12 cellular contexts compared by ENCODE assay signal in the genomic region with DNA sequence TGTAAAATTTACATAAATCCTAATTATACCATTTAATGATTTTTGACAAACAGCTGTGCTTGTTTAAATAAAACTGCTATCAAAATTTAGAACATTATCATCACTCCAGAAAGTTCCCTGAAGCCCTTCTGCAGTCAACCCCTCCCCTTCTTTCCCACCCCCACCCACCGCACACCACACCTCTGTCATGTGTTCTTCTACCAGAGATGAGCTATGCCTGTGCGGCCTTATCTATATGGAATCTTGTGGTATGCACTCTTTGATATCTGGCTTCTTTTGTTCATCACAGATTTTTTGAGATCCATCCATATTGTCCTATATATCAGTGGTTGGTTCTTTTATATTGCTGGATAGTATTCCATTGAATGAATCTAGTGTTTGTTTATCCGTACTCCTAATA. TPM values are rescaled to one million over a fixed set of nuclear protein-coding genes. Genes with fewer than 3 reads are reported as not detected.
DNase-seq lines count a peak whose midpoint lies in the region; ATAC-seq and TF ChIP-seq lines count a peak whose summit lies in the region.
"Had no signal": no experiment of that assay in that cellular context is flagged by ENCODE, and none has a peak within 500 bp of the region (broad histone marks: within the 10 kb centered on the region; RNA-seq: fewer than 3 reads in every experiment).

No MANE protein-coding gene starts in this region.

- no peaks in the 10 kb centered on the region for H3K9me3 Mint-ChIP-seq in activated CD4-positive, alpha-beta T cell treated with anti-CD3 and anti-CD28 coated beads for 36 hours (ENCODE audit: low read depth)
- H3K9me3 Mint-ChIP-seq in activated CD4-positive, alpha-beta T cell treated with anti-CD3 and anti-CD28 coated beads, Interleukin-2, amount 10 ng/mL, durations not matched to agents 24 days and 14 days = no peaks in the 10 kb centered on the region
- no peaks in the 10 kb centered on the region for H3K9me3 Mint-ChIP-seq in stimulated activated naive CD8-positive, alpha-beta T cell treated with anti-CD3 and anti-CD28 coated beads, Interleukin-15, Interleukin-2, amounts not matched to agents 100 ng/mL and 50 ng/mL, for 24 hours

- peak overlapping the region; percentile 80 for H3K4me2 ChIP-seq in hepatocyte

- no peak for TF ChIP-seq CTCF in hepatocyte (IDR thresholded peaks at IDR 0.05; ENCODE audit: poor library complexity)
- no peak for TF ChIP-seq CTCF in ascending aorta (IDR thresholded peaks at IDR 0.05)

- H3K36me3 ChIP-seq in hepatocyte (replicated peaks; ENCODE audit: insufficient read depth, low read depth) (no peaks in the 10 kb centered on the region), ascending aorta (peaks cover 0 to 9% of the 10 kb centered on the region in 2 donors)
- H3K36me3 ChIP-seq: cardiac muscle cell had no signal

- peak overlapping the region; percentile 45 for H3K27ac ChIP-seq in hepatocyte
- H3K27ac ChIP-seq in ascending aorta = peak overlapping the region in 1 of 2 donors; percentile 76
- H3K27ac ChIP-seq: cardiac muscle cell had no signal

- no peaks in the 10 kb centered on the region for H3K9me3 ChIP-seq in hepatocyte (ENCODE audit: low read depth)
- no peaks in the 10 kb centered on the region for H3K9me3 ChIP-seq in ascending aorta
- H3K9me3 ChIP-seq: tibial nerve had no signal

- DNase-seq in activated CD4-positive, alpha-beta T cell treated with anti-CD3 and anti-CD28 coated beads for 36 hours = peak; percentile 61
- DNase-seq in activated CD4-positive, alpha-beta T cell treated with anti-CD3 and anti-CD28 coated beads for 1 hour = no peak
- DNase-seq in activated CD4-positive, alpha-beta T cell treated with anti-CD3 and anti-CD28 coated beads, Interleukin-2, amount 10 ng/mL, durations not matched to agents 24 days and 14 days = peak; percentile 76
- no peak for DNase-seq in hepatocyte (ENCODE audit: low spot score)
- DNase-seq in germinal center (ENCODE audit: low spot score) = no peak
- DNase-seq in ascending aorta (ENCODE audit: low spot score in 2 of 2) = no peak
- DNase-seq: GF-D8, NCI-H1436 treated with DMSO at 0.1 percent for 48 hours had no signal

- CTCF ChIA-PET in activated CD4-positive, alpha-beta T cell treated with anti-CD3 and anti-CD28 coated beads for 36 hours (lab: Charles Lee) = interaction anchor here (0.7 to 1.9 kb wide), 6 partner anchors 17 to 256 kb away, joined by 3 to 11 read pairs (median 4); no protein-coding TSS in a partner anchor

- WGBS in hepatocyte (ENCODE audit: low lambda C conversion rate, missing lambda C conversion rate) = 63% methylated on average over 3 of the region's 3 CpGs

- H3K4me3 Mint-ChIP-seq in activated CD4-positive, alpha-beta T cell treated with anti-CD3 and anti-CD28 coated beads for 36 hours = peak overlapping the region; percentile 56
- peak overlapping the region; percentile 71 for H3K4me3 Mint-ChIP-seq in activated CD4-positive, alpha-beta T cell treated with anti-CD3 and anti-CD28 coated beads, Interleukin-2, amount 10 ng/mL, durations not matched to agents 24 days and 14 days
- H3K4me3 Mint-ChIP-seq in stimulated activated naive CD8-positive, alpha-beta T cell treated with anti-CD3 and anti-CD28 coated beads, Interleukin-15, Interleukin-2, amounts not matched to agents 100 ng/mL and 50 ng/mL, for 24 hours = peak overlapping the region; percentile 64

- peak; percentile 39 for ATAC-seq in activated CD4-positive, alpha-beta T cell treated with anti-CD3 and anti-CD28 coated beads for 36 hours
- ATAC-seq in GM21529 (IDR thresholded peaks at IDR 0.05; ENCODE audit: unreplicated experiment) = no peak

- H3K36me3 Mint-ChIP-seq in activated CD4-positive, alpha-beta T cell treated with anti-CD3 and anti-CD28 coated beads for 36 hours (ENCODE audit: low read depth) = peaks cover 54% of the 10 kb centered on the region
- peaks cover 41% of the 10 kb centered on the region for H3K36me3 Mint-ChIP-seq in activated CD4-positive, alpha-beta T cell treated with anti-CD3 and anti-CD28 coated beads, Interleukin-2, amount 10 ng/mL, durations not matched to agents 24 days and 14 days (ENCODE audit: low read depth)
- peaks cover 27% of the 10 kb centered on the region for H3K36me3 Mint-ChIP-seq in stimulated activated naive CD8-positive, alpha-beta T cell treated with anti-CD3 and anti-CD28 coated beads, Interleukin-15, Interleukin-2, amounts not matched to agents 100 ng/mL and 50 ng/mL, for 24 hours (ENCODE audit: low read depth)

- POLR2A ChIA-PET in activated CD4-positive, alpha-beta T cell treated with anti-CD3 and anti-CD28 coated beads for 36 hours (lab: Charles Lee) = interaction anchor here (1.5 to 1.7 kb wide), 2 partner anchors 44 to 256 kb away, joined by 4 to 5 read pairs; no protein-coding TSS in a partner anchor

- H3K27ac Mint-ChIP-seq in activated CD4-positive, alpha-beta T cell treated with anti-CD3 and anti-CD28 coated beads for 36 hours = peak overlapping the region; percentile 86
- peak overlapping the region; percentile 93 for H3K27ac Mint-ChIP-seq in activated CD4-positive, alpha-beta T cell treated with anti-CD3 and anti-CD28 coated beads, Interleukin-2, amount 10 ng/mL, durations not matched to agents 24 days and 14 days
- no peak overlapping the region for H3K27ac Mint-ChIP-seq in stimulated activated naive CD8-positive, alpha-beta T cell treated with anti-CD3 and anti-CD28 coated beads, Interleukin-15, Interleukin-2, amounts not matched to agents 100 ng/mL and 50 ng/mL, for 24 hours

- H4K20me1 ChIP-seq in hepatocyte (ENCODE audit: insufficient read depth, poor library complexity, severe bottlenecking) = peaks cover 99% of the 10 kb centered on the region

- H3K27me3 ChIP-seq in hepatocyte (no peaks in the 10 kb centered on the region), ascending aorta (no peaks in the 10 kb centered on the region)
- H3K27me3 ChIP-seq: cardiac muscle cell, tibial nerve had no signal

- H3K27me3 Mint-ChIP-seq in activated CD4-positive, alpha-beta T cell treated with anti-CD3 and anti-CD28 coated beads for 36 hours = no peaks in the 10 kb centered on the region
- H3K27me3 Mint-ChIP-seq in activated CD4-positive, alpha-beta T cell treated with anti-CD3 and anti-CD28 coated beads, Interleukin-2, amount 10 ng/mL, durations not matched to agents 24 days and 14 days = no peaks in the 10 kb centered on the region
- no peaks in the 10 kb centered on the region for H3K27me3 Mint-ChIP-seq in stimulated activated naive CD8-positive, alpha-beta T cell treated with anti-CD3 and anti-CD28 coated beads, Interleukin-15, Interleukin-2, amounts not matched to agents 100 ng/mL and 50 ng/mL, for 24 hours

- no peak overlapping the region for H3K4me3 ChIP-seq in hepatocyte
- peak overlapping the region in 1 of 2 donors; percentile 46 for H3K4me3 ChIP-seq in ascending aorta
- H3K4me3 ChIP-seq: cardiac muscle cell, tibial nerve had no signal

- H3K9me2 ChIP-seq in hepatocyte (replicated peaks; ENCODE audit: insufficient read depth) = no peaks in the 10 kb centered on the region

- H2AFZ ChIP-seq in hepatocyte = no peak overlapping the region

- peaks cover 82% of the 10 kb centered on the region for H3K4me1 ChIP-seq in hepatocyte (ENCODE audit: insufficient read depth)
- H3K4me1 ChIP-seq in ascending aorta = peaks cover 6 to 65% of the 10 kb centered on the region in 2 donors

- peaks cover 100% of the 10 kb centered on the region for H3K79me2 ChIP-seq in hepatocyte

- intact Hi-C loops in activated CD4-positive, alpha-beta T cell treated with anti-CD3 and anti-CD28 coated beads for 36 hours (cut with DNase I, micrococcal nuclease) = loop anchor here (1.0 to 10.0 kb wide), 7 partner anchors 44 to 559 kb away; no protein-coding TSS in a partner anchor
- intact Hi-C loops in activated CD4-positive, alpha-beta T cell treated with anti-CD3 and anti-CD28 coated beads, Interleukin-2, amount 10 ng/mL, durations not matched to agents 24 days and 14 days (cut with micrococcal nuclease) = loop anchor here (1.0 to 10.0 kb wide), 7 partner anchors 8 to 629 kb away; a partner anchor contains a TSS
- intact Hi-C loops in ascending aorta (cut with DNase I) = loop anchor here (10.0 kb wide), 2 partner anchors 139 to 629 kb away; a partner anchor contains a TSS

- H3K4me1 Mint-ChIP-seq in activated CD4-positive, alpha-beta T cell treated with anti-CD3 and anti-CD28 coated beads for 36 hours = peaks cover 79% of the 10 kb centered on the region
- H3K4me1 Mint-ChIP-seq in activated CD4-positive, alpha-beta T cell treated with anti-CD3 and anti-CD28 coated beads, Interleukin-2, amount 10 ng/mL, durations not matched to agents 24 days and 14 days = peaks cover 65% of the 10 kb centered on the region
- peaks cover 85% of the 10 kb centered on the region for H3K4me1 Mint-ChIP-seq in stimulated activated naive CD8-positive, alpha-beta T cell treated with anti-CD3 and anti-CD28 coated beads, Interleukin-15, Interleukin-2, amounts not matched to agents 100 ng/mL and 50 ng/mL, for 24 hours (ENCODE audit: low read depth)

RNA-seq across cellular contexts. Expression of a gene that starts 7.2 kb away (rescaled TPM):
- total RNA-seq in activated CD4-positive, alpha-beta T cell treated with anti-CD3 and anti-CD28 coated beads for 36 hours = 10 to 100 TPM in 1 of 2 experiments, 1 to 10 TPM in 1; 9.2 to 10.6 TPM
- 18.3 and 18.5 TPM in 2 replicates for total RNA-seq in activated CD4-positive, alpha-beta T cell treated with anti-CD3 and anti-CD28 coated beads, Interleukin-2, amount 10 ng/mL, durations not matched to agents 24 days and 14 days
- total RNA-seq in hepatocyte = 69.4 and 76.0 TPM in 2 replicates
- 85.7 and 86.5 TPM in 2 replicates for polyA plus RNA-seq in hepatocyte
- 36.1 TPM for total RNA-seq in ascending aorta

Comparison
In these comparisons a context has a peak if more than half of its experiments do, and no peak if none do; other contexts are left out.
1. DNase-seq: peak in activated CD4-positive, alpha-beta T cell treated with anti-CD3 and anti-CD28 coated beads for 36 hours (single experiment) and activated CD4-positive, alpha-beta T cell treated with anti-CD3 and anti-CD28 coated beads, Interleukin-2, amount 10 ng/mL, durations not matched to agents 24 days and 14 days (single experiment); none in activated CD4-positive, alpha-beta T cell treated with anti-CD3 and anti-CD28 coated beads for 1 hour (single experiment), hepatocyte (single experiment), germinal center (single experiment) and ascending aorta (0 of 2).
2. Peak in every context shown above with its lines, with median percentiles within 50 percentile points of each other: H3K4me3 Mint-ChIP-seq.